ENCODE assay signal across 1 cellular context in the genomic region with DNA sequence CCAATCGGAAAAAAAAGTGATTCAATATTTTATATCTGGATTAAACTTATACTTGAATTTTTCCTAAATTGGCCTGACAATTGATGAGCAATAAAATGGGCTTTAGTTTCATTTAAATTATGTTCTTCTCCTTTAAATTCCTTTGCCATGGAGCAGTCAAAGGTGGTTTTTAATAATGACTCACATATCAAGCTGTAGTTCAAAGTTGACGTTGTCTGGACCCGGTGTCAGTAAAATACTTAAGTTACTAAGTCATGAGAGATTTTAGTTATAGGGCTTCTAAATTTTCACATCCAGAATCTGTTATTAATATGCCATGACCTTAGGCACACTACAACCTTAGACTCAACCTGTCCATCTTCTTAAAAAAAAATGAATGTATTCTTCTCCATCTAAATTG.
TF ChIP-seq lines count a peak whose summit lies in the region.

No MANE protein-coding gene starts in this region.

TF ChIP-seq in SK-N-SH treated with all-trans-retinoic acid at 6 μM for 48 hours, 23 proteins besides CTCF, POLR2A, EP300 and RAD21 (continued from another document):
- TF ChIP-seq, protein P1, sequence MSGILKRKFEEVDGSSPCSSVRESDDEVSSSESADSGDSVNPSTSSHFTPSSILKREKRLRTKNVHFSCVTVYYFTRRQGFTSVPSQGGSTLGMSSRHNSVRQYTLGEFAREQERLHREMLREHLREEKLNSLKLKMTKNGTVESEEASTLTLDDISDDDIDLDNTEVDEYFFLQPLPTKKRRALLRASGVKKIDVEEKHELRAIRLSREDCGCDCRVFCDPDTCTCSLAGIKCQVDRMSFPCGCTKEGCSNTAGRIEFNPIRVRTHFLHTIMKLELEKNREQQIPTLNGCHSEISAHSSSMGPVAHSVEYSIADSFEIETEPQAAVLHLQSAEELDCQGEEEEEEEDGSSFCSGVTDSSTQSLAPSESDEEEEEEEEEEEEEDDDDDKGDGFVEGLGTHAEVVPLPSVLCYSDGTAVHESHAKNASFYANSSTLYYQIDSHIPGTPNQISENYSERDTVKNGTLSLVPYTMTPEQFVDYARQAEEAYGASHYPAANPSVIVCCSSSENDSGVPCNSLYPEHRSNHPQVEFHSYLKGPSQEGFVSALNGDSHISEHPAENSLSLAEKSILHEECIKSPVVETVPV (CRISPR knock-in tag; IDR thresholded peaks at IDR 0.05): no peak
- no peak for TF ChIP-seq CSDC2 (CRISPR knock-in tag; IDR thresholded peaks at IDR 0.05)
